Comparison of ENCODE assay signal across 14 cellular contexts in the genomic region with DNA sequence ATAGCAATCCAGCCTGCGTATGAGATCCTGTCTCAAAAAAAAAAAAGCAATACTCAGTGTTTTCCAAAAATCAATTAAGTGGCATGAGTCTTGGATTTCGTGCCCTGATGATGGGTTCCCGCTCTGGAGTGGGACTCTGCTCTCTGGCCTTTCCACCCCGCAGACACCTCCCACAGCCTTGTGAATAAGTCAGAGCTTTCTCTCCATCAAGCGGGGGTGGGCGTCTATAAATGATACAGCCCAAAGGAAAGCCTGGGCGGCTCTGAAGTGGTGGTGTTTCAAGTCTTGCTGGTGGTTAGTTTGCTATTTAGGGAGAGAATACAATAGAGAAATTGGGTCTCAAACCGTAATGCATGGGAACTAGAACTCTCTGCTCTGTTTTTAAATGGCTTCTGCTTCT. TPM values are rescaled to one million over a fixed set of nuclear protein-coding genes. Genes with fewer than 3 reads are reported as not detected.
DNase-seq lines count a peak whose midpoint lies in the region; ATAC-seq and TF ChIP-seq lines count a peak whose summit lies in the region.
"Had no signal": no experiment of that assay in that cellular context is flagged by ENCODE, and none has a peak within 500 bp of the region (broad histone marks: within the 10 kb centered on the region; RNA-seq: fewer than 3 reads in every experiment).

No MANE protein-coding gene starts in this region.

- H3K4me3 ChIP-seq in naive thymus-derived CD4-positive, alpha-beta T cell (ENCODE audit: low read length): no peak overlapping the region
- no peak overlapping the region for H3K4me3 ChIP-seq in tibial nerve
- H3K4me3 ChIP-seq: ascending aorta, dorsolateral prefrontal cortex had no signal

- peak overlapping the region; percentile 91 for H3K27ac Mint-ChIP-seq in activated CD4-positive, alpha-beta T cell treated with anti-CD3 and anti-CD28 coated beads for 36 hours
- H3K27ac Mint-ChIP-seq in activated CD4-positive, alpha-beta T cell treated with anti-CD3 and anti-CD28 coated beads, Interleukin-2, amount 10 ng/mL, durations not matched to agents 7 days and 5 days: no peak overlapping the region
- peak overlapping the region; percentile 10 to 79 (median 64) for H3K27ac Mint-ChIP-seq in naive thymus-derived CD4-positive, alpha-beta T cell
- H3K27ac Mint-ChIP-seq: mesothelial cell of epicardium, progenitor cell of endocrine pancreas had no signal

- no peaks in the 10 kb centered on the region for H3K9me3 ChIP-seq in naive thymus-derived CD4-positive, alpha-beta T cell (ENCODE audit: control insufficient read depth in 2 of 3, low read length in 3 of 3)
- no peaks in the 10 kb centered on the region for H3K9me3 ChIP-seq in tibial nerve
- H3K9me3 ChIP-seq: ascending aorta had no signal

- TF ChIP-seq EP300 in tibial nerve (IDR thresholded peaks at IDR 0.05): no peak

- H3K9me3 Mint-ChIP-seq in activated CD4-positive, alpha-beta T cell treated with anti-CD3 and anti-CD28 coated beads for 36 hours (ENCODE audit: low read depth): no peaks in the 10 kb centered on the region
- H3K9me3 Mint-ChIP-seq in activated CD4-positive, alpha-beta T cell treated with anti-CD3 and anti-CD28 coated beads, Interleukin-2, amount 10 ng/mL, durations not matched to agents 7 days and 5 days: no peaks in the 10 kb centered on the region
- no peaks in the 10 kb centered on the region for H3K9me3 Mint-ChIP-seq in naive thymus-derived CD4-positive, alpha-beta T cell
- H3K9me3 Mint-ChIP-seq: mesothelial cell of epicardium had no signal

- TF ChIP-seq CTCF in GM13977 (IDR thresholded peaks at IDR 0.05; ENCODE audit: extremely low read depth, insufficient read depth, missing control alignments) (no peak), tibial nerve (IDR thresholded peaks at IDR 0.05) (no peak)

- intact Hi-C loops in activated CD4-positive, alpha-beta T cell treated with anti-CD3 and anti-CD28 coated beads for 36 hours (cut with DNase I, micrococcal nuclease): loop anchor here in 1 of 2 experiments (1.0 to 2.0 kb wide), 2 partner anchors 16 to 38 kb away; no protein-coding TSS in a partner anchor
- intact Hi-C loops in naive thymus-derived CD4-positive, alpha-beta T cell (cut with micrococcal nuclease): no loop called here

- H3K4me1 Mint-ChIP-seq in activated CD4-positive, alpha-beta T cell treated with anti-CD3 and anti-CD28 coated beads for 36 hours: peaks cover 80% of the 10 kb centered on the region
- H3K4me1 Mint-ChIP-seq in activated CD4-positive, alpha-beta T cell treated with anti-CD3 and anti-CD28 coated beads, Interleukin-2, amount 10 ng/mL, durations not matched to agents 7 days and 5 days: peaks cover 66% of the 10 kb centered on the region
- peaks cover 46 to 84% (median 77%) of the 10 kb centered on the region in 7 donors for H3K4me1 Mint-ChIP-seq in naive thymus-derived CD4-positive, alpha-beta T cell
- H3K4me1 Mint-ChIP-seq: mesothelial cell of epicardium had no signal

- CTCF ChIA-PET in activated CD4-positive, alpha-beta T cell treated with anti-CD3 and anti-CD28 coated beads for 36 hours (lab: Charles Lee): interaction anchor here (1.5 to 16.1 kb wide), 5 partner anchors 12 to 79 kb away, joined by 3 to 330 read pairs (median 9); partner anchors contain the start of gene TAGAP
- CTCF ChIA-PET in activated CD4-positive, alpha-beta T cell treated with anti-CD3 and anti-CD28 coated beads, Interleukin-2, amount 10 ng/mL, durations not matched to agents 7 days and 5 days (lab: Charles Lee): interaction anchor here (1.0 to 1.9 kb wide), 4 partner anchors 12 to 55 kb away, joined by 4 to 7 read pairs (median 4); no protein-coding TSS in a partner anchor
- CTCF ChIA-PET in naive thymus-derived CD4-positive, alpha-beta T cell (lab: Charles Lee): interaction anchor here (0.6 to 0.8 kb wide), 2 partner anchors 10 to 406 kb away, joined by 3 to 4 read pairs; no protein-coding TSS in a partner anchor

- 74 to 78% methylated on average over 8 of the region's 8 CpGs for WGBS in tibial nerve, 2 donors

- ATAC-seq in activated CD4-positive, alpha-beta T cell treated with anti-CD3 and anti-CD28 coated beads for 36 hours: peak; percentile 40
- ATAC-seq in naive thymus-derived CD4-positive, alpha-beta T cell: no peak
- no peak for ATAC-seq in SK-N-SH treated with all-trans-retinoic acid at 6 μM for 48 hours

- H3K27me3 ChIP-seq in naive thymus-derived CD4-positive, alpha-beta T cell (ENCODE audit: control insufficient read depth in 2 of 2, insufficient read depth in 2 of 2, low read length in 2 of 2): no peaks in the 10 kb centered on the region
- no peaks in the 10 kb centered on the region for H3K27me3 ChIP-seq in tibial nerve
- H3K27me3 ChIP-seq: ascending aorta, dorsolateral prefrontal cortex had no signal

- peaks cover 28 to 58% of the 10 kb centered on the region in 2 donors for H3K4me1 ChIP-seq in naive thymus-derived CD4-positive, alpha-beta T cell (ENCODE audit: control insufficient read depth in 2 of 2, insufficient read depth in 2 of 2, low read length in 2 of 2)
- H3K4me1 ChIP-seq in tibial nerve: peaks cover 0 to 13% (median 0%) of the 10 kb centered on the region in 4 donors
- H3K4me1 ChIP-seq: ascending aorta had no signal

- no peak for TF ChIP-seq POLR2A in tibial nerve (IDR thresholded peaks at IDR 0.05)

- H3K36me3 Mint-ChIP-seq in activated CD4-positive, alpha-beta T cell treated with anti-CD3 and anti-CD28 coated beads for 36 hours (ENCODE audit: low read depth): no peaks in the 10 kb centered on the region
- H3K36me3 Mint-ChIP-seq in activated CD4-positive, alpha-beta T cell treated with anti-CD3 and anti-CD28 coated beads, Interleukin-2, amount 10 ng/mL, durations not matched to agents 7 days and 5 days (ENCODE audit: low read depth): peaks cover 4% of the 10 kb centered on the region
- peaks cover 0 to 1% (median 0%) of the 10 kb centered on the region in 5 donors for H3K36me3 Mint-ChIP-seq in naive thymus-derived CD4-positive, alpha-beta T cell
- H3K36me3 Mint-ChIP-seq: mesothelial cell of epicardium had no signal

- in situ Hi-C loops in GM13977 (cut with MboI; ENCODE audit: low pct_unique_long_range_greater_than_20kb, low sequenced_read_pairs, unreplicated experiment): no loop called here

- H3K4me3 Mint-ChIP-seq in activated CD4-positive, alpha-beta T cell treated with anti-CD3 and anti-CD28 coated beads for 36 hours: peak overlapping the region; percentile 22
- no peak overlapping the region for H3K4me3 Mint-ChIP-seq in activated CD4-positive, alpha-beta T cell treated with anti-CD3 and anti-CD28 coated beads, Interleukin-2, amount 10 ng/mL, durations not matched to agents 7 days and 5 days
- peak overlapping the region in 1 of 10 donors; percentile 9 for H3K4me3 Mint-ChIP-seq in naive thymus-derived CD4-positive, alpha-beta T cell
- H3K4me3 Mint-ChIP-seq: mesothelial cell of epicardium had no signal

- no peaks in the 10 kb centered on the region for H3K27me3 Mint-ChIP-seq in activated CD4-positive, alpha-beta T cell treated with anti-CD3 and anti-CD28 coated beads for 36 hours
- no peaks in the 10 kb centered on the region for H3K27me3 Mint-ChIP-seq in activated CD4-positive, alpha-beta T cell treated with anti-CD3 and anti-CD28 coated beads, Interleukin-2, amount 10 ng/mL, durations not matched to agents 7 days and 5 days
- H3K27me3 Mint-ChIP-seq in naive thymus-derived CD4-positive, alpha-beta T cell: no peaks in the 10 kb centered on the region
- H3K27me3 Mint-ChIP-seq: progenitor cell of endocrine pancreas had no signal

- POLR2A ChIA-PET in activated CD4-positive, alpha-beta T cell treated with anti-CD3 and anti-CD28 coated beads for 36 hours (lab: Charles Lee): interaction anchor here (0.7 to 1.2 kb wide), 2 partner anchors 34 to 52 kb away, joined by 3 to 4 read pairs; partner anchors contain the start of gene TAGAP
- POLR2A ChIA-PET in activated CD4-positive, alpha-beta T cell treated with anti-CD3 and anti-CD28 coated beads, Interleukin-2, amount 10 ng/mL, durations not matched to agents 7 days and 5 days (lab: Charles Lee): no interaction called here
- POLR2A ChIA-PET in naive thymus-derived CD4-positive, alpha-beta T cell (lab: Charles Lee): interaction anchor here (0.6 to 8.2 kb wide), 5 partner anchors 33 to 1823 kb away, joined by 3 to 91 read pairs (median 4); partner anchors contain the start of gene TAGAP

- DNase-seq in activated CD4-positive, alpha-beta T cell treated with anti-CD3 and anti-CD28 coated beads for 36 hours: peak; percentile 81
- no peak for DNase-seq in activated CD4-positive, alpha-beta T cell treated with anti-CD3 and anti-CD28 coated beads, Interleukin-2, amount 10 ng/mL, durations not matched to agents 7 days and 5 days
- peak; percentile 80 for DNase-seq in activated CD8-positive, alpha-beta memory T cell treated with anti-CD3 and anti-CD28 coated beads, Interleukin-2, amount 50 U/mL, for 48 hours
- peak in 1 of 9 donors; percentile 57 for DNase-seq in naive thymus-derived CD4-positive, alpha-beta T cell
- peak; percentile 62 for DNase-seq in stimulated activated CD8-positive, alpha-beta memory T cell treated with anti-CD3 and anti-CD28 coated beads, Interleukin-7, amount 100 ng/mL, for 4 hours (ENCODE audit: low read depth in 2 of 2)
- DNase-seq in GM13977 (ENCODE audit: low spot score) (no peak), tibial nerve (ENCODE audit: low spot score in 2 of 2) (no peak)
- DNase-seq: dorsolateral prefrontal cortex, KG1, NCI-H774 had no signal

- no peaks in the 10 kb centered on the region for H3K36me3 ChIP-seq in naive thymus-derived CD4-positive, alpha-beta T cell (ENCODE audit: control insufficient read depth in 2 of 3, insufficient read depth in 3 of 3, low read length in 3 of 3)
- H3K36me3 ChIP-seq in tibial nerve: no peaks in the 10 kb centered on the region
- H3K36me3 ChIP-seq: ascending aorta had no signal

- H3K27ac ChIP-seq in naive thymus-derived CD4-positive, alpha-beta T cell (ENCODE audit: low read depth, low read length): no peak overlapping the region
- H3K27ac ChIP-seq in tibial nerve: no peak overlapping the region
- H3K27ac ChIP-seq: ascending aorta, dorsolateral prefrontal cortex had no signal

RNA-seq across cellular contexts. Expression of gene TAGAP, which starts 52.5 kb away (rescaled TPM):
- 10 to 100 TPM; 44.8 to 51.0 TPM for total RNA-seq in activated CD4-positive, alpha-beta T cell treated with anti-CD3 and anti-CD28 coated beads for 36 hours
- 10 to 100 TPM; 60.3 to 67.9 TPM for total RNA-seq in activated CD4-positive, alpha-beta T cell treated with anti-CD3 and anti-CD28 coated beads, Interleukin-2, amount 10 ng/mL, durations not matched to agents 7 days and 5 days
- total RNA-seq in naive thymus-derived CD4-positive, alpha-beta T cell: 100 to 1,000 TPM in 2 of 5 experiments, 10 to 100 TPM in 3; 53.5 to 222 (median 84.0) TPM
- polyA plus RNA-seq in naive thymus-derived CD4-positive, alpha-beta T cell: 100 to 1,000 TPM; 151 to 210 TPM
- total RNA-seq in tibial nerve: 1 to 10 TPM; 2.7 to 9.8 (median 4.6) TPM
- total RNA-seq: progenitor cell of endocrine pancreas had no signal

Comparison
In these comparisons a context has a peak if more than half of its experiments do, and no peak if none do; other contexts are left out.
1. DNase-seq: peak in activated CD4-positive, alpha-beta T cell treated with anti-CD3 and anti-CD28 coated beads for 36 hours (single experiment), activated CD8-positive, alpha-beta memory T cell treated with anti-CD3 and anti-CD28 coated beads, Interleukin-2, amount 50 U/mL, for 48 hours (single experiment) and stimulated activated CD8-positive, alpha-beta memory T cell treated with anti-CD3 and anti-CD28 coated beads, Interleukin-7, amount 100 ng/mL, for 4 hours (2 of 2); none in activated CD4-positive, alpha-beta T cell treated with anti-CD3 and anti-CD28 coated beads, Interleukin-2, amount 10 ng/mL, durations not matched to agents 7 days and 5 days (single experiment), GM13977 (single experiment) and tibial nerve (0 of 2).
2. RNA of gene TAGAP, which starts 52.5 kb away (total RNA-seq): 53.5 to 222 TPM in naive thymus-derived CD4-positive, alpha-beta T cell, 60.3 to 67.9 TPM in activated CD4-positive, alpha-beta T cell treated with anti-CD3 and anti-CD28 coated beads, Interleukin-2, amount 10 ng/mL, durations not matched to agents 7 days and 5 days and 44.8 to 51.0 TPM in activated CD4-positive, alpha-beta T cell treated with anti-CD3 and anti-CD28 coated beads for 36 hours; 2.7 to 9.8 TPM in tibial nerve; every median in the first group is over 4 times any median in the second.